ENCODE assay signal across 8 cellular contexts in the genomic region with DNA sequence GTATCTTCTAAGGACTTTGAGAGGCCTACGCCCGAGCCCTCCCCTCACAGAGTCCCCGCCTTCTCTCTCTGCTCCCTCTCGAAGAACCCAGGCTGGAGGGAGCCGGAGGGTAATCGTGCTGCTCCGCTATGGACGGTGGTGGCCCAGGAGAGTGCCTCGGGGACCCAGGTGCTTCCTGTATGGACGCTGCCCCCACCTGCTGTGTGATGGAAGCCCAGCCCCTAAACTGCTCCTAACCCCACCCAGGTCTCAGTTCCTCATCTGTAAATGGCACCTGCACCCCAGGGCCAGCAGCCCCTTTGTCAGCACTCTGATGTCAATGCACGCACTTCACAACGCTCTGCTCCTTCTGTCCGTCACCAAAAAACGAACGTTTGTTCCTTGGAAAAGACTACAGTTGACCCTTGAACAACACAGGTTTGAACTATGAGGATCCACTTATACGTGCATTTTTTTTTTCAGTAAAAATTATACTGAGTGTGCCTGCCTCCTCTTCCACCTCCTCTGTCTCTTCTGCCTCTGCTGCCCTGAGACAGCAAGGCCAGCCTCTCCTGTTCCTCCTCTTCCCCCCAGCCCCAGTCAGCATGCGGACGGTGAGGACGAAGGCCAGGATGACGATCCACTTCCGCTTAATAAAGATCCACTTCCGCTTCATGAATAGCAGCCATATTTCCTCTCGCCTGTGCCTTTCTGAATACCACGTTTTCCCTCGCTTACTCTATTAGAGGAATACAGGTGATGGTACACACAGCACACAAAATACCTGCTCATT.
DNase-seq lines count a peak whose midpoint lies in the region; ATAC-seq and TF ChIP-seq lines count a peak whose summit lies in the region.

No MANE protein-coding gene starts in this region.

- H3K9me3 ChIP-seq in BLaER1 = no peaks in the 10 kb centered on the region
- no peaks in the 10 kb centered on the region for H3K9me3 ChIP-seq in OCI-LY7 (ENCODE audit: low read length)

- H3K4me3 ChIP-seq in BLaER1 (peak overlapping the region; percentile 54), OCI-LY7 (ENCODE audit: low read depth, low read length, poor library complexity, severe bottlenecking) (peak overlapping the region; percentile 30)

- H3K4me2 ChIP-seq in BLaER1 = peak overlapping the region; percentile 91
- H3K4me2 ChIP-seq in OCI-LY7 (ENCODE audit: low read length) = peak overlapping the region; percentile 70

- H3K79me2 ChIP-seq in OCI-LY7 (ENCODE audit: insufficient read depth, low read depth, low read length) = no peaks in the 10 kb centered on the region

- peak; percentile 83 for ATAC-seq in GM19035 (IDR thresholded peaks at IDR 0.05; ENCODE audit: unreplicated experiment)
- peak; percentile 87 for ATAC-seq in HG02798 (IDR thresholded peaks at IDR 0.05; ENCODE audit: poor library complexity, unreplicated experiment)

- H3K27ac ChIP-seq in BLaER1 (peak overlapping the region; percentile 91), OCI-LY7 (ENCODE audit: low read depth, low read length, poor library complexity, severe bottlenecking) (peak overlapping the region; percentile 92)

- TSS peak; percentile 80 for BruUV-seq in OCI-LY7 (replicated peaks; lab: Mats Ljungman, UMichigan)

- POLR2A ChIA-PET in OCI-LY7 (lab: Charles Lee) = interaction anchor here (0.7 kb wide), 1 partner anchor 8 kb away, joined by 3 read pairs; no protein-coding TSS in a partner anchor

- TF ChIP-seq CTCF in OCI-LY7 (conservative IDR thresholded peaks at IDR 0.05; ENCODE audit: low read length) = no peak

- CTCF ChIA-PET in OCI-LY7 (lab: Charles Lee; ENCODE audit: unreplicated experiment) = no interaction called here

- intact Hi-C loops in OCI-LY7 (cut with micrococcal nuclease; ENCODE audit: unreplicated experiment) = loop anchor here (1.0 to 2.0 kb wide), 3 partner anchors 23 to 119 kb away; partner anchors contain the start of gene BANP

- peak overlapping the region; percentile 60; the same call in 1 of the 2 replicates for H2AFZ ChIP-seq in OCI-LY7 (ENCODE audit: low read length)

- H3K36me3 ChIP-seq in BLaER1 = peaks cover 23% of the 10 kb centered on the region
- peaks cover 15% of the 10 kb centered on the region; the same call in 1 of the 2 replicates for H3K36me3 ChIP-seq in OCI-LY7 (ENCODE audit: insufficient read depth, low read length)

- H4K20me1 ChIP-seq in BLaER1 (peaks cover 7% of the 10 kb centered on the region; the same call in 1 of the 2 replicates), OCI-LY7 (ENCODE audit: insufficient read depth, low read length) (no peaks in the 10 kb centered on the region)

- H3K27me3 ChIP-seq in BLaER1 = no peaks in the 10 kb centered on the region

- peak; percentile 98 for DNase-seq in OCI-LY7 (ENCODE audit: low spot score)
- no peak for DNase-seq in glomerular visceral epithelial cell (ENCODE audit: extremely low spot score)
- no peak for DNase-seq in stimulated activated CD4-positive, alpha-beta T cell treated with anti-CD3 and anti-CD28 coated beads, Interleukin-15, amount 100 ng/mL, for 24 hours
- no peak for DNase-seq in pons (ENCODE audit: low spot score)
- DNase-seq in putamen (ENCODE audit: low spot score) = no peak

- H3K4me1 ChIP-seq in BLaER1 = peaks cover 90% of the 10 kb centered on the region
- peaks cover 29% of the 10 kb centered on the region for H3K4me1 ChIP-seq in OCI-LY7 (ENCODE audit: insufficient read depth, low read length, poor library complexity, severe bottlenecking)

- H3K9me2 ChIP-seq in OCI-LY7 (ENCODE audit: insufficient read depth, low read length) = no peaks in the 10 kb centered on the region

- H3K9ac ChIP-seq in BLaER1 = peak overlapping the region; percentile 71
